1 cellular context compared by ENCODE assay signal in the genomic region with DNA sequence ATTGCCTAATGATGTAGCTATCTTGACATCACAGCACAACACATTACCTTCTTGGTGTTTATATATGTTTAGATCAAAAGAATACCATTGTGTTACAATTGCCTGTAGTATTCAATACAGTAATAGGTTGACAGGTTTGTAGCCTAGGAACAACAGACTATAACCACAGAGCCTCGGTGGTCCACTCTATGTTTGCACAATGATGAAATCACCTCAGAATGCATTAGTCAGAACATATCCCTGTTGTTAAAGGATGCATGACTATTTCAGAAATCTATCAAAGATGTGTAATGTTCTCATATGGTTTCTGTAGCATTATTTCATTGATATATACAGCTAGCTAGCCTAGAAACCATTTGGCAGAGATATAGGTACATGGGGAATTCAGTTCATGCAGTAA.
TF ChIP-seq lines count a peak whose summit lies in the region.

No MANE protein-coding gene starts in this region.

TF ChIP-seq in HepG2, 621 proteins besides CTCF, POLR2A, EP300 and RAD21 (continued from another document):
- TF ChIP-seq, protein P1, sequence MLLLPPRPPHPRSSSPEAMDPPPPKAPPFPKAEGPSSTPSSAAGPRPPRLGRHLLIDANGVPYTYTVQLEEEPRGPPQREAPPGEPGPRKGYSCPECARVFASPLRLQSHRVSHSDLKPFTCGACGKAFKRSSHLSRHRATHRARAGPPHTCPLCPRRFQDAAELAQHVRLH (CRISPR knock-in tag; IDR thresholded peaks at IDR 0.05; ENCODE audit: borderline replicate concordance, low read depth), result no peak
- TF ChIP-seq NKX3-1 (CRISPR knock-in tag; IDR thresholded peaks at IDR 0.05) (no peak), ATF7 (IDR thresholded peaks at IDR 0.05) (peak; percentile 25; the same call in 1 of the 2 replicates), ATF7 (CRISPR knock-in tag; IDR thresholded peaks at IDR 0.05) (no peak), GABPB1 (CRISPR knock-in tag; IDR thresholded peaks at IDR 0.05) (no peak), SMYD3 (CRISPR knock-in tag; IDR thresholded peaks at IDR 0.05) (no peak), JARID2 (CRISPR knock-in tag; IDR thresholded peaks at IDR 0.05; ENCODE audit: insufficient replicate concordance) (no peak), HES4 (CRISPR knock-in tag; IDR thresholded peaks at IDR 0.05; ENCODE audit: borderline replicate concordance) (no peak)
- TF ChIP-seq, protein P2, sequence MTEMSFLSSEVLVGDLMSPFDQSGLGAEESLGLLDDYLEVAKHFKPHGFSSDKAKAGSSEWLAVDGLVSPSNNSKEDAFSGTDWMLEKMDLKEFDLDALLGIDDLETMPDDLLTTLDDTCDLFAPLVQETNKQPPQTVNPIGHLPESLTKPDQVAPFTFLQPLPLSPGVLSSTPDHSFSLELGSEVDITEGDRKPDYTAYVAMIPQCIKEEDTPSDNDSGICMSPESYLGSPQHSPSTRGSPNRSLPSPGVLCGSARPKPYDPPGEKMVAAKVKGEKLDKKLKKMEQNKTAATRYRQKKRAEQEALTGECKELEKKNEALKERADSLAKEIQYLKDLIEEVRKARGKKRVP (CRISPR knock-in tag; IDR thresholded peaks at IDR 0.05), result 0 out of 4 replicates have a peak, but pooled peaks of 1 of the 2 experiments have one; percentile 50
- TF ChIP-seq, protein P3, sequence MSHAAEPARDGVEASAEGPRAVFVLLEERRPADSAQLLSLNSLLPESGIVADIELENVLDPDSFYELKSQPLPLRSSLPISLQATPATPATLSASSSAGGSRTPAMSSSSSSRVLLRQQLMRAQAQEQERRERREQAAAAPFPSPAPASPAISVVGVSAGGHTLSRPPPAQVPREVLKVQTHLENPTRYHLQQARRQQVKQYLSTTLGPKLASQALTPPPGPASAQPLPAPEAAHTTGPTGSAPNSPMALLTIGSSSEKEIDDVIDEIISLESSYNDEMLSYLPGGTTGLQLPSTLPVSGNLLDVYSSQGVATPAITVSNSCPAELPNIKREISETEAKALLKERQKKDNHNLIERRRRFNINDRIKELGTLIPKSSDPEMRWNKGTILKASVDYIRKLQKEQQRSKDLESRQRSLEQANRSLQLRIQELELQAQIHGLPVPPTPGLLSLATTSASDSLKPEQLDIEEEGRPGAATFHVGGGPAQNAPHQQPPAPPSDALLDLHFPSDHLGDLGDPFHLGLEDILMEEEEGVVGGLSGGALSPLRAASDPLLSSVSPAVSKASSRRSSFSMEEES (CRISPR knock-in tag; IDR thresholded peaks at IDR 0.05), result no peak
- TF ChIP-seq, protein P4, sequence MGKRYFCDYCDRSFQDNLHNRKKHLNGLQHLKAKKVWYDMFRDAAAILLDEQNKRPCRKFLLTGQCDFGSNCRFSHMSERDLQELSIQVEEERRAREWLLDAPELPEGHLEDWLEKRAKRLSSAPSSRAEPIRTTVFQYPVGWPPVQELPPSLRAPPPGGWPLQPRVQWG (CRISPR knock-in tag; IDR thresholded peaks at IDR 0.05; ENCODE audit: borderline replicate concordance, low read depth), result no peak
